9 cellular contexts compared by ENCODE assay signal in genomic region chr10:71965623-71966022, GRCh38. TPM values are rescaled to one million over a fixed set of nuclear protein-coding genes. Genes with fewer than 3 reads are reported as not detected.
A peak's percentile ranks its signal among the peaks of the same experiment; 100 is the strongest.
DNase-seq lines count a peak whose midpoint lies in the region; ATAC-seq and TF ChIP-seq lines count a peak whose summit lies in the region.
"Had no signal": no experiment of that assay in that cellular context is flagged by ENCODE, and none has a peak within 500 bp of the region (broad histone marks: within the 10 kb centered on the region; RNA-seq: fewer than 3 reads in every experiment).

No MANE protein-coding gene starts in this region.

- H3K9me3 ChIP-seq in BE2C (no peaks in the 10 kb centered on the region), ovary (no peaks in the 10 kb centered on the region)

- peak overlapping the region; percentile 96 to 98 for H3K27ac ChIP-seq in ovary

- H3K27me3 Mint-ChIP-seq in T-cell, result peaks cover 40 to 55% of the 10 kb centered on the region in 2 donors

- H3K36me3 Mint-ChIP-seq in T-cell, result no peaks in the 10 kb centered on the region

- H3K4me1 ChIP-seq in BE2C (peaks cover 11% of the 10 kb centered on the region), ovary (ENCODE audit: insufficient read depth) (peaks cover 32% of the 10 kb centered on the region)

- H3K4me3 ChIP-seq in BE2C (ENCODE audit: low read depth, low read length), result peak overlapping the region; percentile 90
- peak overlapping the region; percentile 80 for H3K4me3 ChIP-seq in fibroblast of pulmonary artery (replicated peaks; ENCODE audit: low read depth, low read length)
- peak overlapping the region; percentile 84 for H3K4me3 ChIP-seq in ovary

- intact Hi-C loops in ovary (cut with DNase I), result loop anchor here in 3 of 4 donors (5.0 to 10.0 kb wide), 4 partner anchors 37 to 359 kb away; partner anchors contain the start of genes ANAPC16 (in 2 of the 3) and ASCC1 (in 2 of the 3)

- DNase-seq in BE2C (no peak), T-cell (no peak), fibroblast of pulmonary artery (ENCODE audit: low read depth) (no peak), ovary (peak in 2 of 5 donors; percentile 43 to 63), NCI-H1694 (lab: John Stamatoyannopoulos, UW) (no peak), hepatic stellate cell (ENCODE audit: low spot score) (no peak)
- DNase-seq: hippocampal formation had no signal

- peaks cover 7 to 12% (median 11%) of the 10 kb centered on the region in 3 donors for H3K4me1 Mint-ChIP-seq in T-cell

- TF ChIP-seq CTCF in BE2C (IDR thresholded peaks at IDR 0.05; ENCODE audit: low read depth, low read length) (no peak), fibroblast of pulmonary artery (IDR thresholded peaks at IDR 0.05; ENCODE audit: low read length, missing control alignments) (no peak), ovary (IDR thresholded peaks at IDR 0.05) (no peak)

- H3K27me3 ChIP-seq in BE2C (no peaks in the 10 kb centered on the region), ovary (no peaks in the 10 kb centered on the region)

- CTCF ChIA-PET in T-cell (lab: Charles Lee), result interaction anchor here in 1 of 2 donors (0.7 kb wide), 1 partner anchor 576 kb away, joined by 3 read pairs; no protein-coding TSS in a partner anchor

- 2 to 11% (median 6%) methylated on average over 4 of the region's 4 CpGs for WGBS in ovary, 3 donors

- H3K27ac Mint-ChIP-seq in T-cell, result peak overlapping the region in 1 of 2 donors; percentile 12

- H3K9me3 Mint-ChIP-seq in T-cell, result no peaks in the 10 kb centered on the region

- ATAC-seq in T-cell (replicated peaks in 1 of 4) (no peak), GM18909 (IDR thresholded peaks at IDR 0.05; ENCODE audit: poor library complexity, unreplicated experiment) (no peak), HG02642 (IDR thresholded peaks at IDR 0.05; ENCODE audit: poor library complexity, unreplicated experiment) (no peak)

- H3K4me3 Mint-ChIP-seq in T-cell, result peak overlapping the region; percentile 58 to 79 (median 70)

- POLR2A ChIA-PET in T-cell (lab: Charles Lee), result no interaction called here

- no peak for TF ChIP-seq POLR2A in ovary (IDR thresholded peaks at IDR 0.05)

- H3K36me3 ChIP-seq in BE2C (no peaks in the 10 kb centered on the region; the same call in 1 of the 2 replicates), ovary (no peaks in the 10 kb centered on the region)

- TF ChIP-seq EP300 in ovary (IDR thresholded peaks at IDR 0.05), result no peak

RNA-seq across cellular contexts. Expression of gene CHST3, which starts 1.4 kb away (rescaled TPM):
- 21.1 TPM for polyA plus RNA-seq in BE2C (2012; ENCODE audit: insufficient read depth, insufficient read length, low read depth)
- total RNA-seq in T-cell (under 1 TPM in 3 of 5 donors, not detected in 2; 0.09 to 0.10 (median 0.09) TPM), ovary (10 to 100 TPM; 26.0 to 69.2 (median 36.1) TPM)
- polyA plus RNA-seq in ovary, result 10 to 100 TPM; 16.4 to 51.0 TPM

Comparison
In these comparisons a context has a peak if more than half of its experiments do, and no peak if none do; other contexts are left out.
1. RNA of gene CHST3, which starts 1.4 kb away (total RNA-seq): 26.0 to 69.2 TPM in ovary; 0.09 to 0.10 TPM in T-cell; every median in the first group is over 10 times any median in the second.
2. Peak in every context shown above with its lines, with median percentiles within 50 percentile points of each other: H3K4me3 ChIP-seq.